In genomic region chr3:182792901-182793662, GRCh38 we compare ENCODE assay signal across 8 cellular contexts.
A peak's percentile ranks its signal among the peaks of the same experiment; 100 is the strongest.
DNase-seq lines count a peak whose midpoint lies in the region; ATAC-seq and TF ChIP-seq lines count a peak whose summit lies in the region.

TSS of gene ATP11B (plus strand) at chr3:182793504. CDS start at chr3:182793760, 256 bp downstream.

- peak; percentile 73 for DNase-seq in KBM-7
- DNase-seq in SHP77 (lab: John Stamatoyannopoulos, UW), result peak; percentile 71 to 78
- DNase-seq in activated effector memory CD4-positive, alpha-beta T cell treated with Interleukin-2 at 50 U/mL for 16 hours, result peak; percentile 79
- peak; percentile 49 for DNase-seq in fibroblast of pulmonary artery (ENCODE audit: low read depth)
- DNase-seq in stimulated activated naive CD8-positive, alpha-beta T cell treated with anti-CD3 and anti-CD28 coated beads, Interleukin-15, Interleukin-2, amounts not matched to agents 100 U/mL and 50 U/mL, for 24 hours, result peak; percentile 89

- H3K27ac ChIP-seq in DOHH2 (ENCODE audit: low read depth, low read length), result peak within 1 kb of the TSS; percentile 72

- in situ Hi-C loops in KBM-7 (cut with MboI; ENCODE audit: low pct_unique_long_range_greater_than_20kb, low sequenced_read_pairs), result no loop called here

- peak; percentile 64 for ATAC-seq in GM21717 (IDR thresholded peaks at IDR 0.05; ENCODE audit: unreplicated experiment)
- peak; percentile 76 for ATAC-seq in stimulated activated naive CD8-positive, alpha-beta T cell treated with anti-CD3 and anti-CD28 coated beads, Interleukin-15, Interleukin-2, amounts not matched to agents 100 U/mL and 50 U/mL, for 24 hours

- H3K79me2 ChIP-seq in DOHH2 (ENCODE audit: control insufficient read depth, low read length), result peaks cover 47% of the 10 kb centered on the region

- H3F3A ChIP-seq in DOHH2 (ENCODE audit: control insufficient read depth, insufficient read depth), result peaks cover 19% of the 10 kb centered on the region

- no peaks in the 10 kb centered on the region for H3K27me3 Mint-ChIP-seq in nephron (ENCODE audit: low read depth)

- no peaks in the 10 kb centered on the region for H4K20me1 ChIP-seq in DOHH2 (ENCODE audit: control insufficient read depth, insufficient read depth, low read depth, low read length)

- H3K27me3 ChIP-seq in DOHH2 (ENCODE audit: control insufficient read depth, low read length), result no peaks in the 10 kb centered on the region

- no peaks in the 10 kb centered on the region for H3K9me3 Mint-ChIP-seq in nephron

- no peaks in the 10 kb centered on the region for H3K36me3 Mint-ChIP-seq in nephron (ENCODE audit: low read depth)

- H3K36me3 ChIP-seq in DOHH2 (ENCODE audit: control insufficient read depth, low read length), result peaks cover 5% of the 10 kb centered on the region; the same call in 1 of the 2 replicates

- peak within 1 kb of the TSS; percentile 96 to 100 (median 99) for H3K4me3 Mint-ChIP-seq in nephron

- peaks cover 40% of the 10 kb centered on the region for H3K4me1 ChIP-seq in DOHH2 (ENCODE audit: control insufficient read depth, low read length)

- peak within 1 kb of the TSS; percentile 97 for H3K4me2 ChIP-seq in DOHH2 (ENCODE audit: low read length)

- peak within 1 kb of the TSS; percentile 98 to 100 (median 99) for H3K27ac Mint-ChIP-seq in nephron

- no peaks in the 10 kb centered on the region for H3K9me2 ChIP-seq in DOHH2 (replicated peaks; ENCODE audit: control insufficient read depth, low read length)

- H3K4me3 ChIP-seq in DOHH2 (ENCODE audit: low read length) (peak within 1 kb of the TSS; percentile 96), fibroblast of pulmonary artery (replicated peaks; ENCODE audit: low read depth, low read length) (peak within 1 kb of the TSS; percentile 83)

- H3K4me1 Mint-ChIP-seq in nephron, result peaks cover 27% of the 10 kb centered on the region

- TF ChIP-seq CTCF in DOHH2 (IDR thresholded peaks at IDR 0.05; ENCODE audit: low read depth, low read length, poor library complexity, severe bottlenecking) (no peak), fibroblast of pulmonary artery (IDR thresholded peaks at IDR 0.05; ENCODE audit: low read length, missing control alignments) (no peak), nephron (IDR thresholded peaks at IDR 0.05; ENCODE audit: unreplicated experiment in 3 of 3) (no peak)

- H3K9me3 ChIP-seq in DOHH2 (ENCODE audit: control insufficient read depth, insufficient read depth, low read length), result no peaks in the 10 kb centered on the region

Comparison
In these comparisons a context has a peak if more than half of its experiments do, and no peak if none do; other contexts are left out.
1. Peak in every context shown above with its lines: DNase-seq, ATAC-seq, H3K4me3 ChIP-seq and H3K27ac ChIP-seq.